16 cellular contexts compared by ENCODE assay signal in the genomic region with DNA sequence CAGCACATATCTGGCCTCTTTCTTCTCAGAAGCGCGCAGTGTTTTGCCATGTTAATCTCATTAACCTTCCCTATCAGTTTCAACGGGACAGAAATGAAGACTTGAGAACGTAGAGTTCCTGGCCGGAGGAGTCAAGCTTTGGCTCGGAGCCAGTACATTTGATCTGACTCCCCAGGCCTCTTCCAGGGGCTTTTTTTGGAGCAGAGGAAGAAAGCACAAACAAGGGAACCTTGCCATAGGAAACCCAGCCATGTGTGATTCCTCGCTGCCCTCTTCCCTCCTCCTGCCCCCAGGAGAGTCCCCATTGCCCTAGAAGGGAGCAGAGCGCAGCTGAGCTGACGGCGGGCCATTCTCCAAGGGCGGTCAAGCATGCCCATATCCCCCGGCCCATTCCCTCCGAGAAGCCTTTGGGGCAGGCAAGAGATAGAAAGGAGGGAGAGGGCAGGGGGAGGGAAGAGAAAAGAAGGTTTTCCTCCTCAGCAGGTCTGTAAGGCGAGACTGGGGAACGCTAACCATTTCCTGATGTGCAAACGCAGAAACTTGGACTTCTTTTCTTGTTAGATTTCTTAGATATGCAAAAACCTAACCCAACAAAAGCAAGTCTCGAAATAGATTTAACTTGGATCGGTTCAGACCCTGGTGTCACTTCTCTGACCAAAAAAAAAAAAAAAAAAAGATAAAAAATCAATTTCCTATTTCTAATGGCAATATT.
A peak's percentile ranks its signal among the peaks of the same experiment; 100 is the strongest.
DNase-seq lines count a peak whose midpoint lies in the region; ATAC-seq and TF ChIP-seq lines count a peak whose summit lies in the region.
"Had no signal": no experiment of that assay in that cellular context is flagged by ENCODE, and none has a peak within 500 bp of the region (broad histone marks: within the 10 kb centered on the region; RNA-seq: fewer than 3 reads in every experiment).

No MANE protein-coding gene starts in this region.

- H3K9me3 ChIP-seq in gastrocnemius medialis, result no peaks in the 10 kb centered on the region
- H3K9me3 ChIP-seq: adrenal gland had no signal

- no peak for TF ChIP-seq POLR2A in gastrocnemius medialis (IDR thresholded peaks at IDR 0.05)

- H3K36me3 ChIP-seq in brain microvascular endothelial cell (replicated peaks) (no peaks in the 10 kb centered on the region), gastrocnemius medialis (no peaks in the 10 kb centered on the region)
- H3K36me3 ChIP-seq: adrenal gland had no signal

- H3K4me3 ChIP-seq in brain microvascular endothelial cell (ENCODE audit: low read depth, low read length) (peak overlapping the region; percentile 13), gastrocnemius medialis (peak overlapping the region; percentile 41 to 58 (median 44))
- H3K4me3 ChIP-seq: adrenal gland had no signal

- H3K27me3 Mint-ChIP-seq in activated CD8-positive, alpha-beta memory T cell treated with anti-CD3 and anti-CD28 coated beads, Interleukin-2, amount 10 ng/mL, durations not matched to agents 7 days and 5 days, result no peaks in the 10 kb centered on the region

- TF ChIP-seq CTCF in brain microvascular endothelial cell (IDR thresholded peaks at IDR 0.05; ENCODE audit: low read depth, low read length, missing control alignments) (no peak), gastrocnemius medialis (IDR thresholded peaks at IDR 0.05 in 4 of 5, conservative IDR thresholded peaks at IDR 0.05 in 1 of 5) (no peak)

- H3K27ac Mint-ChIP-seq in activated CD8-positive, alpha-beta memory T cell treated with anti-CD3 and anti-CD28 coated beads, Interleukin-2, amount 10 ng/mL, durations not matched to agents 7 days and 5 days, result no peak overlapping the region
- H3K27ac Mint-ChIP-seq: B cell had no signal

- CTCF ChIA-PET in activated CD8-positive, alpha-beta memory T cell treated with anti-CD3 and anti-CD28 coated beads, Interleukin-2, amount 10 ng/mL, durations not matched to agents 7 days and 5 days (lab: Charles Lee), result no interaction called here

- peak overlapping the region; percentile 48 for H3K27ac ChIP-seq in brain microvascular endothelial cell
- peak overlapping the region; percentile 51 to 72 (median 66) for H3K27ac ChIP-seq in gastrocnemius medialis
- H3K27ac ChIP-seq: adrenal gland had no signal

- H3K36me3 Mint-ChIP-seq in activated CD8-positive, alpha-beta memory T cell treated with anti-CD3 and anti-CD28 coated beads, Interleukin-2, amount 10 ng/mL, durations not matched to agents 7 days and 5 days, result no peaks in the 10 kb centered on the region

- no peaks in the 10 kb centered on the region for H3K4me1 Mint-ChIP-seq in activated CD8-positive, alpha-beta memory T cell treated with anti-CD3 and anti-CD28 coated beads, Interleukin-2, amount 10 ng/mL, durations not matched to agents 7 days and 5 days
- H3K4me1 Mint-ChIP-seq: B cell had no signal

- H3K27me3 ChIP-seq in brain microvascular endothelial cell (replicated peaks) (no peaks in the 10 kb centered on the region), gastrocnemius medialis (no peaks in the 10 kb centered on the region)
- H3K27me3 ChIP-seq: adrenal gland had no signal

- DNase-seq in Daoy (ENCODE audit: low read depth) (peak; percentile 44), brain microvascular endothelial cell (peak; percentile 36), iris pigment epithelial cell (ENCODE audit: low read depth) (peak; percentile 34), gastrocnemius medialis (peak; percentile 67 to 73), SKM-1 treated with dmso at 0.1 percent for 144 hours (lab: John Stamatoyannopoulos, UW; ENCODE audit: unreplicated experiment) (no peak)
- DNase-seq in activated CD8-positive, alpha-beta memory T cell treated with anti-CD3 and anti-CD28 coated beads, Interleukin-2, amount 10 ng/mL, durations not matched to agents 7 days and 5 days, result no peak
- DNase-seq: activated T-cell treated with anti-CD3 and anti-CD28 coated beads for 4 hours; adrenal gland; DND-41; effector CD4-positive, alpha-beta T cell; OCI-M1 had no signal

- in situ Hi-C loops in brain microvascular endothelial cell (cut with HindIII; ENCODE audit: low pct_ligation_motif_present, low sequenced_read_pairs) (no loop called here), gastrocnemius medialis (cut with MboI; ENCODE audit: low sequenced_read_pairs in 4 of 4) (no loop called here)

- intact Hi-C loops in gastrocnemius medialis (cut with DNase I; ENCODE audit: low total_unique reads), result loop anchor here (5.0 kb wide), 1 partner anchor 72 kb away; no protein-coding TSS in a partner anchor

- no peak overlapping the region for H3K4me3 Mint-ChIP-seq in activated CD8-positive, alpha-beta memory T cell treated with anti-CD3 and anti-CD28 coated beads, Interleukin-2, amount 10 ng/mL, durations not matched to agents 7 days and 5 days
- H3K4me3 Mint-ChIP-seq: B cell had no signal

- peaks cover 3% of the 10 kb centered on the region for H3K9me3 Mint-ChIP-seq in activated CD8-positive, alpha-beta memory T cell treated with anti-CD3 and anti-CD28 coated beads, Interleukin-2, amount 10 ng/mL, durations not matched to agents 7 days and 5 days (ENCODE audit: low read depth)

- ATAC-seq in gastrocnemius medialis (peak; percentile 88 to 90), GM18870 (IDR thresholded peaks at IDR 0.05; ENCODE audit: unreplicated experiment) (no peak), esophagus mucosa (no peak)
- ATAC-seq in activated CD8-positive, alpha-beta memory T cell treated with anti-CD3 and anti-CD28 coated beads, Interleukin-2, amount 10 ng/mL, durations not matched to agents 7 days and 5 days, result no peak
- ATAC-seq: activated CD4-positive, CD25-positive, alpha-beta regulatory T cell treated with anti-CD3 and anti-CD28 coated beads, Interleukin-2, amount 50 U/mL, for 24 hours; HCT116 had no signal

- H3K4me1 ChIP-seq in gastrocnemius medialis, result peaks cover 12 to 24% of the 10 kb centered on the region in 2 donors
- H3K4me1 ChIP-seq: adrenal gland had no signal

Comparison
In these comparisons a context has a peak if more than half of its experiments do, and no peak if none do; other contexts are left out.
1. DNase-seq: peak in Daoy (single experiment), brain microvascular endothelial cell (single experiment), iris pigment epithelial cell (single experiment) and gastrocnemius medialis (2 of 2); none in SKM-1 treated with dmso at 0.1 percent for 144 hours (single experiment) and activated CD8-positive, alpha-beta memory T cell treated with anti-CD3 and anti-CD28 coated beads, Interleukin-2, amount 10 ng/mL, durations not matched to agents 7 days and 5 days (single experiment).
2. ATAC-seq: peak in gastrocnemius medialis (2 of 2); none in GM18870 (single experiment), activated CD8-positive, alpha-beta memory T cell treated with anti-CD3 and anti-CD28 coated beads, Interleukin-2, amount 10 ng/mL, durations not matched to agents 7 days and 5 days (single experiment) and esophagus mucosa (single experiment).